Comparison of ENCODE assay signal across 25 cellular contexts in the genomic region with DNA sequence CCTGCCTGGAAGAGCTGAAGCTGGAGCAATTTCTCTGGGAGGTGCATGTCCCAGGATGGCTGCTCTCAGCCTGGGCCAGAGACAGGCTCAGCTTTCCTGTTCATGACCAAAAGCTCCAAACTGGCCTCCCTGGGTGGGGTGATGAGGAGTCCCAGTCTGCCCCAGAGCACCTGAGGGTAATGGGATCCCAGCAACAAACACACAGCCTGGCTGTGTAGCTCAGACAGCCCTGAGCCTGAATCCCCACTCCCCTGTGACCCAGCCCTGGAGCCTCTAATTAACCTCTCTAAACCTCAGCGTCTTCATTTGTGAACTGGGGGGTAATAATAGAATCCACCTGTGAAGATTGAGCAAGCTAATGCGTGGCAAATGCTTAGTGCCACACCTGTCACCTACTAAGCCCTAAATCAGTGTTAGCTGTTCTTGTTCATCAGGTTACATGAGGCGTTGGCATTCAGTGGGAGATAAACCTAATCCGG.
DNase-seq lines count a peak whose midpoint lies in the region; ATAC-seq and TF ChIP-seq lines count a peak whose summit lies in the region.
"Had no signal": no experiment of that assay in that cellular context is flagged by ENCODE, and none has a peak within 500 bp of the region (broad histone marks: within the 10 kb centered on the region; RNA-seq: fewer than 3 reads in every experiment).

No MANE protein-coding gene starts in this region.

- ATAC-seq in gastrocnemius medialis (peak; percentile 84 to 85), HG03342 (IDR thresholded peaks at IDR 0.05; ENCODE audit: unreplicated experiment) (no peak)
- ATAC-seq: left lung; stimulated activated naive CD8-positive, alpha-beta T cell treated with anti-CD3 and anti-CD28 coated beads, Interleukin-15, Interleukin-2, amounts not matched to agents 100 U/mL and 50 U/mL, for 24 hours; WTC11 had no signal

- no peak for TF ChIP-seq CTCF in epithelial cell of esophagus (IDR thresholded peaks at IDR 0.05; ENCODE audit: insufficient read depth, low read depth, low read length, missing control alignments)
- no peak for TF ChIP-seq CTCF in gastrocnemius medialis (IDR thresholded peaks at IDR 0.05 in 4 of 5, conservative IDR thresholded peaks at IDR 0.05 in 1 of 5)

- H3K36me3 ChIP-seq in gastrocnemius medialis, result no peaks in the 10 kb centered on the region
- H3K36me3 ChIP-seq: colonic mucosa, left lung, prostate gland had no signal

- H3K4me3 ChIP-seq in epithelial cell of esophagus (ENCODE audit: low read length), result no peak overlapping the region
- H3K4me3 ChIP-seq in gastrocnemius medialis, result no peak overlapping the region
- H3K4me3 ChIP-seq: colonic mucosa, left lung, prostate gland had no signal

- peak; percentile 21 for DNase-seq in NCI-H1436 (lab: John Stamatoyannopoulos, UW)
- no peak for DNase-seq in NCI-H1436 treated with DMSO at 0.1 percent for 48 hours (lab: John Stamatoyannopoulos, UW)
- peak; percentile 48 for DNase-seq in NCI-H82 treated with DMSO at 0.1 percent for 48 hours (lab: John Stamatoyannopoulos, UW; ENCODE audit: unreplicated experiment)
- peak; percentile 37 for DNase-seq in epithelial cell of esophagus (ENCODE audit: low read depth)
- peak; percentile 81 to 94 for DNase-seq in gastrocnemius medialis
- DNase-seq in Kasumi-1 (lab: John Stamatoyannopoulos, UW), result no peak
- DNase-seq in NCI-H187 treated with DMSO at 0.1 percent for 48 hours (lab: John Stamatoyannopoulos, UW), result no peak
- DNase-seq: 8988T; activated CD4-positive, alpha-beta T cell treated with anti-CD3 and anti-CD28 coated beads, Interleukin-2, amount 10 ng/mL, durations not matched to agents 7 days and 5 days; activated naive CD4-positive, alpha-beta T cell treated with anti-CD3 and anti-CD28 coated beads, Interleukin-2, amount 10 ng/mL, durations not matched to agents 7 days and 5 days; CD4-positive, alpha-beta memory T cell; colonic mucosa; DMS 273 treated with DMSO at 0.1 percent for 48 hours; EL; GOT3; immature natural killer cell; mesenchymal stem cell; NCI-H2029 treated with DMSO at 0.1 percent for 48 hours; NCI-H510A; stimulated activated naive CD8-positive, alpha-beta T cell treated with anti-CD3 and anti-CD28 coated beads, Interleukin-15, Interleukin-2, amounts not matched to agents 100 U/mL and 50 U/mL, for 24 hours; T1000 had no signal

- in situ Hi-C loops in gastrocnemius medialis (cut with MboI; ENCODE audit: low sequenced_read_pairs in 4 of 4), result loop anchor here in 3 of 4 donors (5.0 to 25.0 kb wide), 3 partner anchors 166 to 743 kb away; no protein-coding TSS in a partner anchor

- intact Hi-C loops in gastrocnemius medialis (cut with DNase I; ENCODE audit: low total_unique reads), result loop anchor here (2.0 kb wide), 2 partner anchors 130 to 166 kb away; no protein-coding TSS in a partner anchor

- H3K27me3 ChIP-seq in gastrocnemius medialis, result no peaks in the 10 kb centered on the region
- H3K27me3 ChIP-seq: colonic mucosa, left lung had no signal

- H3K9me3 ChIP-seq in gastrocnemius medialis, result no peaks in the 10 kb centered on the region
- H3K9me3 ChIP-seq: colonic mucosa, left lung, prostate gland had no signal

- peaks cover 61 to 72% of the 10 kb centered on the region in 2 donors for H3K4me1 ChIP-seq in gastrocnemius medialis
- H3K4me1 ChIP-seq: left lung, prostate gland had no signal

- H3K27ac ChIP-seq in gastrocnemius medialis, result peak overlapping the region; percentile 92 to 95 (median 94)
- H3K27ac ChIP-seq: colonic mucosa, left lung, prostate gland had no signal

- TF ChIP-seq POLR2A in gastrocnemius medialis (IDR thresholded peaks at IDR 0.05), result peak in 1 of 2 donors; percentile 19

Comparison
In these comparisons a context has a peak if more than half of its experiments do, and no peak if none do; other contexts are left out.
1. DNase-seq: peak in NCI-H1436 (single experiment), NCI-H82 treated with DMSO at 0.1 percent for 48 hours (single experiment), epithelial cell of esophagus (single experiment) and gastrocnemius medialis (2 of 2); none in NCI-H1436 treated with DMSO at 0.1 percent for 48 hours (single experiment), Kasumi-1 (0 of 2) and NCI-H187 treated with DMSO at 0.1 percent for 48 hours (single experiment).